24 cellular contexts compared by ENCODE assay signal in genomic region chr10:77410523-77410922, GRCh38.
DNase-seq lines count a peak whose midpoint lies in the region; ATAC-seq and TF ChIP-seq lines count a peak whose summit lies in the region.
"Had no signal": no experiment of that assay in that cellular context is flagged by ENCODE, and none has a peak within 500 bp of the region (broad histone marks: within the 10 kb centered on the region; RNA-seq: fewer than 3 reads in every experiment).

No MANE protein-coding gene starts in this region.

- no peak overlapping the region for H3K4me3 ChIP-seq in right atrium auricular region
- no peak overlapping the region for H3K4me3 ChIP-seq in body of pancreas
- no peak overlapping the region for H3K4me3 ChIP-seq in neuronal stem cell (ENCODE audit: low read length in 2 of 2)
- no peak overlapping the region for H3K4me3 ChIP-seq in upper lobe of right lung
- H3K4me3 ChIP-seq: dorsolateral prefrontal cortex, lung, mucosa of descending colon, ovary, spleen, vagina had no signal

- ATAC-seq in Right ventricle myocardium inferior (peak; percentile 64), body of pancreas (peak; percentile 1), upper lobe of right lung (no peak)
- ATAC-seq in stimulated activated naive CD8-positive, alpha-beta T cell treated with anti-CD3 and anti-CD28 coated beads, Interleukin-15, Interleukin-2, amounts not matched to agents 100 U/mL and 50 U/mL, for 24 hours = no peak

- H3K27me3 ChIP-seq in right atrium auricular region (no peaks in the 10 kb centered on the region), body of pancreas (no peaks in the 10 kb centered on the region), neuronal stem cell (ENCODE audit: control insufficient read depth in 3 of 3, insufficient read depth in 3 of 3, low read depth in 1 of 3, low read length in 3 of 3) (peaks cover 0 to 4% (median 0%) of the 10 kb centered on the region in 3 experiments), upper lobe of right lung (no peaks in the 10 kb centered on the region)
- H3K27me3 ChIP-seq: BE2C, dorsolateral prefrontal cortex, ovary, vagina had no signal

- H3K9me3 ChIP-seq in right atrium auricular region (no peaks in the 10 kb centered on the region), body of pancreas (no peaks in the 10 kb centered on the region), neuronal stem cell (replicated peaks in 1 of 2; ENCODE audit: control insufficient read depth in 2 of 2, insufficient read depth in 1 of 2, low read depth in 1 of 2, low read length in 2 of 2) (no peaks in the 10 kb centered on the region), upper lobe of right lung (no peaks in the 10 kb centered on the region)
- H3K9me3 ChIP-seq: BE2C, mucosa of descending colon, ovary, spleen, vagina had no signal

- H3K18ac ChIP-seq in neuronal stem cell (ENCODE audit: low read length) = peak overlapping the region; percentile 4

- no peak overlapping the region for H3K23ac ChIP-seq in neuronal stem cell (ENCODE audit: low read depth, low read length, poor library complexity)

- H2AFZ ChIP-seq in neuronal stem cell (ENCODE audit: low read length) = no peak overlapping the region

- H3K27ac ChIP-seq in right atrium auricular region (no peak overlapping the region), body of pancreas (peak overlapping the region; percentile 78 to 87 (median 81)), neuronal stem cell (replicated peaks; ENCODE audit: low read length) (no peak overlapping the region), upper lobe of right lung (no peak overlapping the region)
- H3K27ac ChIP-seq: ovary, spleen, vagina had no signal

- no peak overlapping the region for H2AK5ac ChIP-seq in neuronal stem cell (ENCODE audit: low read depth, low read length)

- no peak for TF ChIP-seq POLR2A in body of pancreas (IDR thresholded peaks at IDR 0.05)

- H2BK15ac ChIP-seq in neuronal stem cell (ENCODE audit: low read length) = no peak overlapping the region

- H3K4ac ChIP-seq in neuronal stem cell (ENCODE audit: low read length) = no peak overlapping the region

- H4K91ac ChIP-seq in neuronal stem cell (ENCODE audit: low read depth, low read length, poor library complexity) = no peak overlapping the region

- WGBS in body of pancreas, 2 donors = 30 to 35% methylated on average over 9 of the region's 9 CpGs
- WGBS in neuronal stem cell (ENCODE audit: extremely low coverage in 2 of 2, insufficient read length in 2 of 2, insufficient replicate concordance in 1 of 2), 2 donors = no CpG with 5 or more reads among the region's 9 CpGs

- H3K4me1 ChIP-seq in right atrium auricular region = peaks cover 0 to 5% of the 10 kb centered on the region in 2 donors
- H3K4me1 ChIP-seq in body of pancreas = peaks cover 89% of the 10 kb centered on the region
- peaks cover 3 to 9% of the 10 kb centered on the region in 2 donors for H3K4me1 ChIP-seq in neuronal stem cell (ENCODE audit: control insufficient read depth in 2 of 2, insufficient read depth in 1 of 2, low read depth in 1 of 2, low read length in 2 of 2)
- peaks cover 18% of the 10 kb centered on the region for H3K4me1 ChIP-seq in upper lobe of right lung
- H3K4me1 ChIP-seq: spleen had no signal

- H2BK120ac ChIP-seq in neuronal stem cell (ENCODE audit: low read depth, low read length) = no peak overlapping the region

- no peak overlapping the region for H3K9ac ChIP-seq in neuronal stem cell (ENCODE audit: low read depth, low read length, poor library complexity)

- H3K36me3 ChIP-seq in right atrium auricular region = no peaks in the 10 kb centered on the region
- H3K36me3 ChIP-seq in body of pancreas (replicated peaks in 1 of 2; ENCODE audit: insufficient read depth in 1 of 2, low read depth in 2 of 2) = no peaks in the 10 kb centered on the region
- no peaks in the 10 kb centered on the region for H3K36me3 ChIP-seq in neuronal stem cell (replicated peaks in 1 of 2; ENCODE audit: control insufficient read depth in 2 of 2, insufficient read depth in 2 of 2, low read length in 2 of 2)
- H3K36me3 ChIP-seq in upper lobe of right lung = no peaks in the 10 kb centered on the region
- H3K36me3 ChIP-seq: BE2C, ovary, spleen, vagina had no signal

- no peak for TF ChIP-seq CTCF in right atrium auricular region (IDR thresholded peaks at IDR 0.05)
- no peak for TF ChIP-seq CTCF in body of pancreas (IDR thresholded peaks at IDR 0.05)
- TF ChIP-seq CTCF in upper lobe of right lung (IDR thresholded peaks at IDR 0.05) = no peak

- no peak overlapping the region for H3K14ac ChIP-seq in neuronal stem cell (ENCODE audit: low read length)

- H2BK12ac ChIP-seq in neuronal stem cell (ENCODE audit: low read length) = no peak overlapping the region

- H3K4me2 ChIP-seq in neuronal stem cell (ENCODE audit: insufficient read depth, low read length, poor library complexity, severe bottlenecking) = no peak overlapping the region

- no peak overlapping the region for H2BK5ac ChIP-seq in neuronal stem cell (ENCODE audit: low read length)

- intact Hi-C loops in Right ventricle myocardium inferior (cut with DNase I) (no loop called here), body of pancreas (cut with DNase I) (no loop called here), upper lobe of right lung (cut with DNase I) (no loop called here)

- H3K79me1 ChIP-seq in neuronal stem cell (ENCODE audit: low read depth, low read length) = no peaks in the 10 kb centered on the region

- DNase-seq in Right ventricle myocardium inferior (ENCODE audit: missing footprints) (no peak), right atrium auricular region (ENCODE audit: low spot score) (no peak), body of pancreas (no peak), neuronal stem cell (ENCODE audit: low spot score) (no peak), NCI-H187 treated with DMSO at 0.1 percent for 48 hours (lab: John Stamatoyannopoulos, UW) (no peak), OCI-M2 (lab: John Stamatoyannopoulos, UW; ENCODE audit: unreplicated experiment) (no peak), upper lobe of right lung (no peak)
- DNase-seq in stimulated activated naive CD8-positive, alpha-beta T cell treated with anti-CD3 and anti-CD28 coated beads, Interleukin-15, Interleukin-2, amounts not matched to agents 100 U/mL and 50 U/mL, for 24 hours = no peak
- DNase-seq: activated CD4-positive, alpha-beta T cell treated with anti-CD3 and anti-CD28 coated beads for 48 hours; activated gamma-delta T cell; activated naive CD8-positive, alpha-beta T cell treated with anti-CD3 and anti-CD28 coated beads, Interleukin-2, amount 10 ng/mL, durations not matched to agents 7 days and 5 days; activated T-cell treated with anti-CD3 and anti-CD28 coated beads, Interleukin-2, amount 50 U/mL, for 24 hours; BE2C; dorsolateral prefrontal cortex; GDM1; glutamatergic neuron; NCI-H446; ovary; spleen; stimulated activated CD4-positive, alpha-beta T cell treated with anti-CD3 and anti-CD28 coated beads, Interleukin-2, amount 100 ng/mL, for 48 hours; substantia nigra had no signal

- H4K8ac ChIP-seq in neuronal stem cell (ENCODE audit: low read depth, low read length) = no peak overlapping the region

Comparison
In these comparisons a context has a peak if more than half of its experiments do, and no peak if none do; other contexts are left out.
1. ATAC-seq: peak in Right ventricle myocardium inferior (single experiment) and body of pancreas (single experiment); none in stimulated activated naive CD8-positive, alpha-beta T cell treated with anti-CD3 and anti-CD28 coated beads, Interleukin-15, Interleukin-2, amounts not matched to agents 100 U/mL and 50 U/mL, for 24 hours (single experiment) and upper lobe of right lung (single experiment).
2. H3K27ac ChIP-seq: peak in body of pancreas (4 of 4); none in right atrium auricular region (0 of 2), neuronal stem cell (single experiment) and upper lobe of right lung (single experiment).